Comparison of ENCODE assay signal across 38 cellular contexts in the genomic region with DNA sequence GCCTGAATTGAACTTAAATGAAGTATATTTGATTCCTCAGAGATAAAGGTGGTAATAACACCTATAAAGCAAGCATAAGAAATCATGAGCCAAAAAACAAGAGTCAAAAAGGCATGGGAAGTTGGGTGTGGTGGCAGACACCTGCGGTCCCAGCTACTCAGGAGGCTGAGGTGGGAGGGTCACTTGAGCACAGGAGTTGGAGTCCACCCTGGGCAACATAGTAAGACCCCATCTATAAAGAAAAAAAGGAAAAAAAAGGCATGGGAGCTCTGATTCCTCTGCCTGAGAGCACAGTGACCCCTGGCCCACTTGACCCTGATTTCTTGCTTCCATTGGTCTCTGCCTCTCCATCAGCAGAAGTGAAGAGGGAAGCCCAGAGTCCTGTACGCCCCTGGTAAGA. TPM values are rescaled to one million over a fixed set of nuclear protein-coding genes. Genes with fewer than 3 reads are reported as not detected.
"Had no signal": no experiment of that assay in that cellular context is flagged by ENCODE, and none has a peak within 500 bp of the region (broad histone marks: within the 10 kb centered on the region; RNA-seq: fewer than 3 reads in every experiment).

No MANE protein-coding gene starts in this region.

- H3K36me3 ChIP-seq: MG63 had no signal

- H3K27ac ChIP-seq: KMS-11 had no signal

- H3K9me3 ChIP-seq: MG63 had no signal

- DNase-seq: Karpas-422, Kasumi-1, MG63, MM.1S, MV-4-11, NCI-H1048, NCI-H1092, NCI-H1092 treated with DMSO at 0.1 percent for 48 hours, NCI-H1105, NCI-H1105 treated with DMSO at 0.1 percent for 48 hours, NCI-H1417, NCI-H1417 treated with DMSO at 0.1 percent for 48 hours, NCI-H1436, NCI-H1436 treated with DMSO at 0.1 percent for 48 hours, NCI-H146, NCI-H1694, NCI-H1694 treated with DMSO at 0.1 percent for 48 hours, NCI-H187, NCI-H187 treated with DMSO at 0.1 percent for 48 hours, NCI-H1930, NCI-H2029, NCI-H2029 treated with DMSO at 0.1 percent for 48 hours, NCI-H2081, NCI-H2081 treated with DMSO at 0.1 percent for 48 hours, NCI-H2107, NCI-H2171, NCI-H2171 treated with DMSO at 0.1 percent for 48 hours, NCI-H2227 treated with DMSO at 0.1 percent for 48 hours, NCI-H226, NCI-H345, NCI-H446, NCI-H446 treated with DMSO at 0.1 percent for 48 hours, NCI-H510A had no signal

- H3K9ac ChIP-seq: KMS-11 had no signal

- H3K4me3 ChIP-seq: MG63 had no signal

- H3K4me2 ChIP-seq: KMS-11 had no signal

RNA-seq across cellular contexts. Expression of a gene that starts 40.3 kb away (rescaled TPM):
- total RNA-seq: LHCN-M2, M059J, MCF 10A, NCI-H460 had no signal
